1 cellular context compared by ENCODE assay signal in genomic region chr19:45900661-45901431, GRCh38.
TF ChIP-seq lines count a peak whose summit lies in the region.

No MANE protein-coding gene starts in this region.

TF ChIP-seq in HepG2, 621 proteins besides CTCF, POLR2A, EP300 and RAD21:
- no peak for TF ChIP-seq FIP1L1 (IDR thresholded peaks at IDR 0.05; ENCODE audit: borderline replicate concordance, insufficient read depth, low read depth, low read length)
- TF ChIP-seq CEBPG (CRISPR knock-in tag; IDR thresholded peaks at IDR 0.05) = no peak
- no peak for TF ChIP-seq RXRB (CRISPR knock-in tag; IDR thresholded peaks at IDR 0.05; ENCODE audit: borderline replicate concordance)
- no peak for TF ChIP-seq ADNP (CRISPR knock-in tag; IDR thresholded peaks at IDR 0.05)
- TF ChIP-seq ZNF629 (CRISPR knock-in tag; conservative IDR thresholded peaks at IDR 0.05) = peak; percentile 83
- no peak for TF ChIP-seq XRCC5 (optimal IDR thresholded peaks at IDR 0.05; ENCODE audit: low read length)
- TF ChIP-seq, protein P1, sequence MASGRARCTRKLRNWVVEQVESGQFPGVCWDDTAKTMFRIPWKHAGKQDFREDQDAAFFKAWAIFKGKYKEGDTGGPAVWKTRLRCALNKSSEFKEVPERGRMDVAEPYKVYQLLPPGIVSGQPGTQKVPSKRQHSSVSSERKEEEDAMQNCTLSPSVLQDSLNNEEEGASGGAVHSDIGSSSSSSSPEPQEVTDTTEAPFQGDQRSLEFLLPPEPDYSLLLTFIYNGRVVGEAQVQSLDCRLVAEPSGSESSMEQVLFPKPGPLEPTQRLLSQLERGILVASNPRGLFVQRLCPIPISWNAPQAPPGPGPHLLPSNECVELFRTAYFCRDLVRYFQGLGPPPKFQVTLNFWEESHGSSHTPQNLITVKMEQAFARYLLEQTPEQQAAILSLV (CRISPR knock-in tag; IDR thresholded peaks at IDR 0.05; ENCODE audit: borderline replicate concordance) = no peak
- no peak for TF ChIP-seq MTERF4 (CRISPR knock-in tag; IDR thresholded peaks at IDR 0.05)
- TF ChIP-seq ZNF430 (CRISPR knock-in tag; IDR thresholded peaks at IDR 0.05) = no peak
- TF ChIP-seq MTF2 (CRISPR knock-in tag; IDR thresholded peaks at IDR 0.05; ENCODE audit: borderline replicate concordance) = 0 out of 2 replicates have a peak, but pooled peaks have one; percentile 45
- TF ChIP-seq, protein P2, sequence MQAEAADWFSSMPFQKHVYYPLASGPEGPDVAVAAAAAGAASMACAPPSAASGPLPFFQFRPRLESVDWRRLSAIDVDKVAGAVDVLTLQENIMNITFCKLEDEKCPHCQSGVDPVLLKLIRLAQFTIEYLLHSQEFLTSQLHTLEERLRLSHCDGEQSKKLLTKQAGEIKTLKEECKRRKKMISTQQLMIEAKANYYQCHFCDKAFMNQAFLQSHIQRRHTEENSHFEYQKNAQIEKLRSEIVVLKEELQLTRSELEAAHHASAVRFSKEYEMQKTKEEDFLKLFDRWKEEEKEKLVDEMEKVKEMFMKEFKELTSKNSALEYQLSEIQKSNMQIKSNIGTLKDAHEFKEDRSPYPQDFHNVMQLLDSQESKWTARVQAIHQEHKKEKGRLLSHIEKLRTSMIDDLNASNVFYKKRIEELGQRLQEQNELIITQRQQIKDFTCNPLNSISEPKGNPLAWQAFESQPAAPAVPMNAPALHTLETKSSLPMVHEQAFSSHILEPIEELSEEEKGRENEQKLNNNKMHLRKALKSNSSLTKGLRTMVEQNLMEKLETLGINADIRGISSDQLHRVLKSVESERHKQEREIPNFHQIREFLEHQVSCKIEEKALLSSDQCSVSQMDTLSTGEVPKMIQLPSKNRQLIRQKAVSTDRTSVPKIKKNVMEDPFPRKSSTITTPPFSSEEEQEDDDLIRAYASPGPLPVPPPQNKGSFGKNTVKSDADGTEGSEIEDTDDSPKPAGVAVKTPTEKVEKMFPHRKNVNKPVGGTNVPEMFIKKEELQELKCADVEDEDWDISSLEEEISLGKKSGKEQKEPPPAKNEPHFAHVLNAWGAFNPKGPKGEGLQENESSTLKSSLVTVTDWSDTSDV (CRISPR knock-in tag; IDR thresholded peaks at IDR 0.05) = no peak
- TF ChIP-seq TFAP4 (IDR thresholded peaks at IDR 0.05; ENCODE audit: borderline replicate concordance, low read depth) = no peak
- peak; percentile 44; the same call in 1 of the 2 replicates for TF ChIP-seq ARID4A (CRISPR knock-in tag; IDR thresholded peaks at IDR 0.05; ENCODE audit: borderline replicate concordance)
- peak; percentile 62; the same call in 1 of the 2 replicates for TF ChIP-seq ZNF7 (CRISPR knock-in tag; IDR thresholded peaks at IDR 0.05)
- TF ChIP-seq, protein P3, sequence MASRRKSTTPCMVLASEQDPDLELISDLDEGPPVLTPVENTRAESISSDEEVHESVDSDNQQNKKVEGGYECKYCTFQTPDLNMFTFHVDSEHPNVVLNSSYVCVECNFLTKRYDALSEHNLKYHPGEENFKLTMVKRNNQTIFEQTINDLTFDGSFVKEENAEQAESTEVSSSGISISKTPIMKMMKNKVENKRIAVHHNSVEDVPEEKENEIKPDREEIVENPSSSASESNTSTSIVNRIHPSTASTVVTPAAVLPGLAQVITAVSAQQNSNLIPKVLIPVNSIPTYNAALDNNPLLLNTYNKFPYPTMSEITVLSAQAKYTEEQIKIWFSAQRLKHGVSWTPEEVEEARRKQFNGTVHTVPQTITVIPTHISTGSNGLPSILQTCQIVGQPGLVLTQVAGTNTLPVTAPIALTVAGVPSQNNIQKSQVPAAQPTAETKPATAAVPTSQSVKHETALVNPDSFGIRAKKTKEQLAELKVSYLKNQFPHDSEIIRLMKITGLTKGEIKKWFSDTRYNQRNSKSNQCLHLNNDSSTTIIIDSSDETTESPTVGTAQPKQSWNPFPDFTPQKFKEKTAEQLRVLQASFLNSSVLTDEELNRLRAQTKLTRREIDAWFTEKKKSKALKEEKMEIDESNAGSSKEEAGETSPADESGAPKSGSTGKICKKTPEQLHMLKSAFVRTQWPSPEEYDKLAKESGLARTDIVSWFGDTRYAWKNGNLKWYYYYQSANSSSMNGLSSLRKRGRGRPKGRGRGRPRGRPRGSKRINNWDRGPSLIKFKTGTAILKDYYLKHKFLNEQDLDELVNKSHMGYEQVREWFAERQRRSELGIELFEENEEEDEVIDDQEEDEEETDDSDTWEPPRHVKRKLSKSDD (CRISPR knock-in tag; IDR thresholded peaks at IDR 0.05; ENCODE audit: low read depth) = 0 out of 2 replicates have a peak, but pooled peaks have one; percentile 8
- no peak for TF ChIP-seq MIXL1 (CRISPR knock-in tag; IDR thresholded peaks at IDR 0.05)
- no peak for TF ChIP-seq ZNF761 (CRISPR knock-in tag; conservative IDR thresholded peaks at IDR 0.05)
- TF ChIP-seq, protein P4, sequence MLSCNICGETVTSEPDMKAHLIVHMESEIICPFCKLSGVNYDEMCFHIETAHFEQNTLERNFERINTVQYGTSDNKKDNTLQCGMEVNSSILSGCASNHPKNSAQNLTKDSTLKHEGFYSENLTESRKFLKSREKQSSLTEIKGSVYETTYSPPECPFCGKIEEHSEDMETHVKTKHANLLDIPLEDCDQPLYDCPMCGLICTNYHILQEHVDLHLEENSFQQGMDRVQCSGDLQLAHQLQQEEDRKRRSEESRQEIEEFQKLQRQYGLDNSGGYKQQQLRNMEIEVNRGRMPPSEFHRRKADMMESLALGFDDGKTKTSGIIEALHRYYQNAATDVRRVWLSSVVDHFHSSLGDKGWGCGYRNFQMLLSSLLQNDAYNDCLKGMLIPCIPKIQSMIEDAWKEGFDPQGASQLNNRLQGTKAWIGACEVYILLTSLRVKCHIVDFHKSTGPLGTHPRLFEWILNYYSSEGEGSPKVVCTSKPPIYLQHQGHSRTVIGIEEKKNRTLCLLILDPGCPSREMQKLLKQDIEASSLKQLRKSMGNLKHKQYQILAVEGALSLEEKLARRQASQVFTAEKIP (CRISPR knock-in tag; IDR thresholded peaks at IDR 0.05; ENCODE audit: borderline replicate concordance) = no peak
- TF ChIP-seq ZGPAT (CRISPR knock-in tag; IDR thresholded peaks at IDR 0.05) = peak; percentile 27; the same call in 1 of the 2 replicates
- TF ChIP-seq ETS1 (CRISPR knock-in tag; IDR thresholded peaks at IDR 0.05) = no peak
TF ChIP-seq in HepG2: peak in this region for 6.
